In genomic region chr7:25125137-25125946, GRCh38 we compare ENCODE assay signal across 8 cellular contexts. TPM values are rescaled to one million over a fixed set of nuclear protein-coding genes. Genes with fewer than 3 reads are reported as not detected.
DNase-seq lines count a peak whose midpoint lies in the region; ATAC-seq and TF ChIP-seq lines count a peak whose summit lies in the region.

Gene CYCS, minus strand, starts transcription at chr7:25125260. Its CDS starts 1,141 bp downstream, at chr7:25124119.

- peak within 1 kb of the TSS; percentile 91 for H3K9ac ChIP-seq in neural progenitor cell

- peaks cover 6% of the 10 kb centered on the region for H3F3A ChIP-seq in neural progenitor cell (ENCODE audit: low read depth)

- POLR2A ChIA-PET in HEK293T (lab: Yijun Ruan, JAX): interaction anchor here (0.6 to 2.3 kb wide), 35 partner anchors 9 to 821 kb away, joined by 3 to 22 read pairs (median 3); partner anchors contain the start of gene OSBPL3

- H4K20me1 ChIP-seq in neural progenitor cell (ENCODE audit: low read depth): no peaks in the 10 kb centered on the region

- H3K4me1 Mint-ChIP-seq in neural progenitor cell: peaks cover 15% of the 10 kb centered on the region

- peaks cover 15% of the 10 kb centered on the region for H3K36me3 Mint-ChIP-seq in neural progenitor cell

- H3K9me3 Mint-ChIP-seq in neural progenitor cell: peaks cover 2% of the 10 kb centered on the region

- peaks cover 35% of the 10 kb centered on the region for H3K79me2 ChIP-seq in neural progenitor cell (ENCODE audit: low read depth)

- TF ChIP-seq CTCF in foreskin keratinocyte (conservative IDR thresholded peaks at IDR 0.05) (no peak), neural progenitor cell (IDR thresholded peaks at IDR 0.05) (no peak)

- CTCF ChIA-PET in HEK293T (lab: Yijun Ruan, JAX): interaction anchor here (0.6 to 1.8 kb wide), 4 partner anchors 15 to 313 kb away, joined by 3 to 6 read pairs (median 4); no protein-coding TSS in a partner anchor

- peak; percentile 94 for ATAC-seq in foreskin keratinocyte

- peak within 1 kb of the TSS; percentile 99 for H3K27ac Mint-ChIP-seq in neural progenitor cell

- H2AFZ ChIP-seq in neural progenitor cell (replicated peaks): peak within 1 kb of the TSS; percentile 75

- H3K4me3 Mint-ChIP-seq in neural progenitor cell: peak within 1 kb of the TSS; percentile 99

- in situ Hi-C loops in SK-MEL-5 (cut with HindIII; ENCODE audit: low pct_unique_long_range_greater_than_20kb, low sequenced_read_pairs): no loop called here

- H3K4me2 ChIP-seq in neural progenitor cell: peak within 1 kb of the TSS; percentile 91

- H3K4me3 ChIP-seq in neural progenitor cell: peak within 1 kb of the TSS; percentile 87

- peaks cover 4% of the 10 kb centered on the region for H3K4me1 ChIP-seq in foreskin keratinocyte
- no peaks in the 10 kb centered on the region for H3K4me1 ChIP-seq in neural progenitor cell

- DNase-seq in GF-D8 (lab: John Stamatoyannopoulos, UW): peak; percentile 100
- DNase-seq in HEK293T (ENCODE audit: extremely low spot score): peak; percentile 94
- DNase-seq in MV-4-11 (lab: John Stamatoyannopoulos, UW): peak; percentile 100
- peak; percentile 100 for DNase-seq in SK-MEL-5 (ENCODE audit: low read depth, low spot score)
- peak; percentile 100 for DNase-seq in activated naive CD4-positive, alpha-beta T cell treated with Interleukin-2 at 50 U/mL for 16 hours
- peak; percentile 99 for DNase-seq in foreskin keratinocyte
- DNase-seq in neural progenitor cell (ENCODE audit: low spot score): peak; percentile 100
- DNase-seq in stromal cell of bone marrow (ENCODE audit: low read depth): peak; percentile 99

- peaks cover 6% of the 10 kb centered on the region for H3K27me3 Mint-ChIP-seq in neural progenitor cell (ENCODE audit: insufficient read depth, low read depth)

- no peaks in the 10 kb centered on the region for H3K9me3 ChIP-seq in neural progenitor cell (ENCODE audit: low read depth)

- peak within 1 kb of the TSS; percentile 84 for H3K27ac ChIP-seq in foreskin keratinocyte
- peak within 1 kb of the TSS; percentile 64 for H3K27ac ChIP-seq in neural progenitor cell

- H3K36me3 ChIP-seq in neural progenitor cell: peaks cover 11% of the 10 kb centered on the region

- H3K27me3 ChIP-seq in foreskin keratinocyte (no peaks in the 10 kb centered on the region), neural progenitor cell (no peaks in the 10 kb centered on the region)

TF ChIP-seq in HEK293T, 16 proteins besides CTCF, POLR2A, EP300 and RAD21:
- no peak for TF ChIP-seq SUZ12 (IDR thresholded peaks at IDR 0.05)
- TF ChIP-seq BHLHE40 (IDR thresholded peaks at IDR 0.05; ENCODE audit: borderline replicate concordance): no peak
- TF ChIP-seq SP1 (IDR thresholded peaks at IDR 0.05): no peak
- TF ChIP-seq ARNT (IDR thresholded peaks at IDR 0.05): peak; percentile 76; the same call in 1 of the 2 replicates
- TF ChIP-seq FOXK2 (IDR thresholded peaks at IDR 0.05): no peak
- TF ChIP-seq HDGF (IDR thresholded peaks at IDR 0.05; ENCODE audit: borderline replicate concordance): no peak
- peak; percentile 47; the same call in 1 of the 2 replicates for TF ChIP-seq PKNOX1 (IDR thresholded peaks at IDR 0.05)
- peak; percentile 83 for TF ChIP-seq ELF4 (IDR thresholded peaks at IDR 0.05)
- no peak for TF ChIP-seq CTBP1 (IDR thresholded peaks at IDR 0.05; ENCODE audit: borderline replicate concordance)
- no peak for TF ChIP-seq LEF1 (IDR thresholded peaks at IDR 0.05; ENCODE audit: borderline replicate concordance)
- TF ChIP-seq L3MBTL2 (conservative IDR thresholded peaks at IDR 0.05): peak; percentile 88
- TF ChIP-seq ZNF384 (IDR thresholded peaks at IDR 0.05): no peak
- no peak for TF ChIP-seq NFRKB (IDR thresholded peaks at IDR 0.05)
- no peak for TF ChIP-seq TARDBP (IDR thresholded peaks at IDR 0.05)
- no peak for TF ChIP-seq FOXA1 (IDR thresholded peaks at IDR 0.05)
- TF ChIP-seq FOXM1 (IDR thresholded peaks at IDR 0.05; ENCODE audit: borderline replicate concordance): no peak

RNA-seq across cellular contexts. Expression of gene CYCS, which starts in this region (rescaled TPM):
- 359 and 365 TPM in 2 replicates for total RNA-seq in SK-MEL-5 (2014; rRNA removed; shearing (Covaris generic))
- polyA plus RNA-seq in SK-MEL-5 (2015; cell fraction: cytosol; rRNA removed): 223 and 241 TPM in 2 replicates
- polyA plus RNA-seq in SK-MEL-5 (2015; cell fraction: nucleus; rRNA removed): 56.6 and 57.5 TPM in 2 replicates
- 197 and 213 TPM in 2 replicates for total RNA-seq in foreskin keratinocyte
- 183 and 230 TPM in 2 replicates for polyA plus RNA-seq in foreskin keratinocyte
- total RNA-seq in neural progenitor cell (ENCODE audit: low replicate concordance): 49.0 and 93.9 TPM in 2 replicates

Comparison
In these comparisons a context has a peak if more than half of its experiments do, and no peak if none do; other contexts are left out.
1. Peak in every context shown above with its lines: DNase-seq, ATAC-seq, H3K4me3 ChIP-seq and H3K27ac ChIP-seq.